Comparison of ENCODE assay signal across 20 cellular contexts in the genomic region with DNA sequence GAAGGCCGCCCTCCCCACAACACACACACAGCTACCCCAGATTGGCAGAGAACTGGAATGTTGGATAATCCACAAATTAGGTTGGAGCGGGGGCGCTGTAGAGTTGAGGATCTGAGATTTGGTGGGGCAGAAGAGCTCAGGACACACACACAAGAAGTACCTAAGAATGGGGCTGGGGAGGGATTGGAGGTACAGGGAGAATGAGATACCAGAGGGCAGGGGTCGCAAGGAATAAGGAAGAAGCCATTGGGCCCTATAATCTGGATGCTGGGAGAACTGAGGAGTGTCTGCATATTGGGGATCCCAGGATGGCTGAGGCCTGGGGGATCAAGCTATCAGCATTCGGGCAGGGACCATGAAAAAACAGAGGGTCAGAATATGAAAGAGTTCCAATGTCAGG. TPM values are rescaled to one million over a fixed set of nuclear protein-coding genes. Genes with fewer than 3 reads are reported as not detected.
DNase-seq lines count a peak whose midpoint lies in the region; ATAC-seq and TF ChIP-seq lines count a peak whose summit lies in the region.
"Had no signal": no experiment of that assay in that cellular context is flagged by ENCODE, and none has a peak within 500 bp of the region (broad histone marks: within the 10 kb centered on the region; RNA-seq: fewer than 3 reads in every experiment).

No MANE protein-coding gene starts in this region.

- H3K27me3 ChIP-seq in OCI-LY3 (ENCODE audit: low read depth, low read length) (no peaks in the 10 kb centered on the region), osteoblast (ENCODE audit: insufficient read depth, low read length) (no peaks in the 10 kb centered on the region)

- H3K27me3 Mint-ChIP-seq in activated naive CD4-positive, alpha-beta T cell treated with anti-CD3 and anti-CD28 coated beads, Interleukin-2, amount 50 U/mL, for 24 hours, result peaks cover 11% of the 10 kb centered on the region

- H3K4me1 ChIP-seq in OCI-LY3 (ENCODE audit: low read length) (no peaks in the 10 kb centered on the region), osteoblast (ENCODE audit: insufficient read depth, low read length) (no peaks in the 10 kb centered on the region)
- H3K4me1 ChIP-seq: A549, Caco-2 had no signal

- H4K20me1 ChIP-seq in OCI-LY3 (ENCODE audit: insufficient read depth, low read length) (no peaks in the 10 kb centered on the region), osteoblast (ENCODE audit: insufficient read depth, low read length) (no peaks in the 10 kb centered on the region)

- H3K4me2 ChIP-seq in OCI-LY3 (ENCODE audit: low read length), result no peak overlapping the region
- H3K4me2 ChIP-seq in osteoblast (ENCODE audit: insufficient read depth, low read length), result no peak overlapping the region
- H3K4me2 ChIP-seq: A549 had no signal

- DNase-seq in activated naive CD4-positive, alpha-beta T cell treated with anti-CD3 and anti-CD28 coated beads, Interleukin-2, amount 50 U/mL, for 72 hours (ENCODE audit: low spot score in 2 of 2), result no peak
- DNase-seq in osteoblast (ENCODE audit: insufficient read length, low spot score, missing footprints), result peak; percentile 72
- no peak for DNase-seq in DMS153 treated with DMSO at 0.1 percent for 48 hours (lab: John Stamatoyannopoulos, UW; ENCODE audit: unreplicated experiment)
- DNase-seq in T-helper 9 cell, result no peak
- DNase-seq: AML-193; Caco-2; CD4-positive, alpha-beta T cell; DMS153; DMS79 treated with DMSO at 0.1 percent for 48 hours; EL; HFFc6 had no signal

- no peaks in the 10 kb centered on the region for H3K4me1 Mint-ChIP-seq in activated naive CD4-positive, alpha-beta T cell treated with anti-CD3 and anti-CD28 coated beads, Interleukin-2, amount 50 U/mL, for 24 hours

- peaks cover 2% of the 10 kb centered on the region for H3K9me3 Mint-ChIP-seq in activated naive CD4-positive, alpha-beta T cell treated with anti-CD3 and anti-CD28 coated beads, Interleukin-2, amount 50 U/mL, for 24 hours
- peaks cover 0 to 1% of the 10 kb centered on the region in 2 donors for H3K9me3 Mint-ChIP-seq in activated naive CD4-positive, alpha-beta T cell treated with anti-CD3 and anti-CD28 coated beads, Interleukin-2, amount 50 U/mL, for 72 hours
- H3K9me3 Mint-ChIP-seq: CD4-positive, alpha-beta T cell had no signal

- H3K27ac ChIP-seq in OCI-LY3 (ENCODE audit: low read length) (no peak overlapping the region), osteoblast (ENCODE audit: low read depth, low read length) (no peak overlapping the region)
- H3K27ac ChIP-seq: 22Rv1, A549, C4-2B had no signal

- H3K4me3 Mint-ChIP-seq in activated naive CD4-positive, alpha-beta T cell treated with anti-CD3 and anti-CD28 coated beads, Interleukin-2, amount 50 U/mL, for 24 hours, result no peak overlapping the region
- H3K4me3 Mint-ChIP-seq: CD4-positive, alpha-beta T cell; HFFc6; IgD-negative memory B cell had no signal

- H3K36me3 ChIP-seq in OCI-LY3 (replicated peaks; ENCODE audit: low read depth, low read length), result no peaks in the 10 kb centered on the region
- H3K36me3 ChIP-seq in osteoblast (ENCODE audit: insufficient read depth, low read length), result no peaks in the 10 kb centered on the region

- H3K9me3 ChIP-seq in OCI-LY3 (ENCODE audit: insufficient read depth, low read length) (no peaks in the 10 kb centered on the region), osteoblast (ENCODE audit: low read depth, low read length) (no peaks in the 10 kb centered on the region)

- peaks cover 1% of the 10 kb centered on the region for H3K36me3 Mint-ChIP-seq in activated naive CD4-positive, alpha-beta T cell treated with anti-CD3 and anti-CD28 coated beads, Interleukin-2, amount 50 U/mL, for 24 hours
- H3K36me3 Mint-ChIP-seq in activated naive CD4-positive, alpha-beta T cell treated with anti-CD3 and anti-CD28 coated beads, Interleukin-2, amount 50 U/mL, for 72 hours, result peaks cover under 1 to 2% of the 10 kb centered on the region in 2 donors

- TF ChIP-seq CTCF in OCI-LY3 (IDR thresholded peaks at IDR 0.05; ENCODE audit: low read depth, low read length) (peak; percentile 16; the same call in 1 of the 2 replicates), osteoblast (IDR thresholded peaks at IDR 0.05; ENCODE audit: extremely low read depth, low read depth, low read length) (no peak)

- H3K4me3 ChIP-seq in OCI-LY3 (ENCODE audit: low read length), result no peak overlapping the region
- H3K4me3 ChIP-seq in osteoblast (ENCODE audit: insufficient read depth, low read length), result no peak overlapping the region
- H3K4me3 ChIP-seq: A549 had no signal

- no peak for ATAC-seq in activated naive CD4-positive, alpha-beta T cell treated with anti-CD3 and anti-CD28 coated beads, Interleukin-2, amount 50 U/mL, for 72 hours
- ATAC-seq in HG03280 (IDR thresholded peaks at IDR 0.05; ENCODE audit: unreplicated experiment), result no peak
- ATAC-seq: A549, HCT116, HepG2 had no signal

- no peak overlapping the region for H3K9ac ChIP-seq in OCI-LY3 (ENCODE audit: low read length)

- no peaks in the 10 kb centered on the region for H3K79me2 ChIP-seq in OCI-LY3 (ENCODE audit: low read length)
- no peaks in the 10 kb centered on the region for H3K79me2 ChIP-seq in osteoblast (ENCODE audit: insufficient read depth, low read length)

- H3K27ac Mint-ChIP-seq in activated naive CD4-positive, alpha-beta T cell treated with anti-CD3 and anti-CD28 coated beads, Interleukin-2, amount 50 U/mL, for 24 hours, result peak overlapping the region; percentile 38
- H3K27ac Mint-ChIP-seq in activated naive CD4-positive, alpha-beta T cell treated with anti-CD3 and anti-CD28 coated beads, Interleukin-2, amount 50 U/mL, for 72 hours, result no peak overlapping the region
- H3K27ac Mint-ChIP-seq: CD4-positive, alpha-beta T cell; HFFc6 had no signal

- H2AFZ ChIP-seq in OCI-LY3 (ENCODE audit: low read depth, low read length), result no peak overlapping the region
- no peak overlapping the region for H2AFZ ChIP-seq in osteoblast (ENCODE audit: low read length)

RNA-seq across cellular contexts. Expression of gene SYT3, which starts 11.5 kb away (rescaled TPM):
- total RNA-seq in activated naive CD4-positive, alpha-beta T cell treated with anti-CD3 and anti-CD28 coated beads, Interleukin-2, amount 50 U/mL, for 72 hours, result under 1 TPM in 1 of 2 donors, not detected in 1; 0.23 TPM
- 0.36 TPM in 1 of 2 replicates, not detected in the other for total RNA-seq in osteoblast
- total RNA-seq: CD4-positive, alpha-beta T cell; HepG2; HFFc6 had no signal

RNA-seq across cellular contexts. Expression of gene C19orf81, which starts 21.1 kb away (rescaled TPM):
- total RNA-seq in activated naive CD4-positive, alpha-beta T cell treated with anti-CD3 and anti-CD28 coated beads, Interleukin-2, amount 50 U/mL, for 72 hours, result 1 to 10 TPM in 1 of 2 donors, not detected in 1; 4.2 TPM
- total RNA-seq in osteoblast, result not detected in 2 replicates
- total RNA-seq: CD4-positive, alpha-beta T cell; HepG2 had no signal

RNA-seq across cellular contexts. Expression of gene LRRC4B, which starts 59.9 kb away (rescaled TPM):
- not detected for total RNA-seq in activated naive CD4-positive, alpha-beta T cell treated with anti-CD3 and anti-CD28 coated beads, Interleukin-2, amount 50 U/mL, for 72 hours
- total RNA-seq in osteoblast, result not detected in 2 replicates
- total RNA-seq: CD4-positive, alpha-beta T cell; HepG2 had no signal
